Comparison of ENCODE assay signal across 9 cellular contexts in the genomic region with DNA sequence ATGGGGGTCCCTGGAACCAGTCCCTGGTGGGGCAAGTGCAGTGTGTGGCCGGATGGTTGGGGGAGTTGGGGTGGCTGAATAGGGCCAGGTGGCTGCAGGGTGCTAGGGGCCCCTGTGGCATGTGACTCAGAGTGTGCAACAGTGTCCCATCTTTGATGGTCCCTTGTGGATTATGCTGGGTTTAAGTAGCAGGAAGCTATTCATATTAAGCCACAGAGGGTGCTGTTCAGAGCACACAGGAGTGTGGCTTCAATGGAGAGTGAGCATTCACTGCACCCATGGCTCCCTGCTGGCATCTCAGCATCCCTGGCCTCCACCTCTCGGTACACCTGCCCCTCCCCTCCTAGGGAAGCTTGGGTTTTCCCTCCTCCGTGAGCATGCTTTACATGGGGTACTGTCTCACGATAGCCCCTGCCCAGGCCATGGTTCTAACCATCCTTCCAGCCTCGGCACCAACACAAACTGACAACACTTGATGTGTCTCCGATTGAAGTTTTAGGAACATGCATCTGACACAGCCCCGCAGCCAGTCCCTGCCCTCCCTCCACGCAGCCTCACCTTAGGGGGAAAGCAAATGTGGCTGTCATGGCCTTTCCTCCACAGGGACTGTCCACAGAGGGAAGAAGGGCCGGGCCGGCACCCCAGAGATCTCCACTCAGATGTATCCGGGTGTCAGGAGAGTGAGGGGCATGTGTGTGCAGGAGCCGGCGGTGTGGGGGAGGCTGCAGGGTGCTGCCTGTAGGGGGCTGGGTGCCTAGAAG. TPM values are rescaled to one million over a fixed set of nuclear protein-coding genes. Genes with fewer than 3 reads are reported as not detected.
DNase-seq lines count a peak whose midpoint lies in the region; ATAC-seq and FAIRE-seq lines count a peak whose summit lies in the region.
"Had no signal": no experiment of that assay in that cellular context is flagged by ENCODE, and none has a peak within 500 bp of the region (broad histone marks: within the 10 kb centered on the region; RNA-seq: fewer than 3 reads in every experiment).

No MANE protein-coding gene starts in this region.

- peak overlapping the region; percentile 95 for H3K27ac Mint-ChIP-seq in activated CD8-positive, alpha-beta T cell treated with anti-CD3 and anti-CD28 coated beads, Interleukin-2, amount 10 ng/mL, durations not matched to agents 7 days and 5 days
- peak overlapping the region in 3 of 6 donors; percentile 64 to 85 (median 82) for H3K27ac Mint-ChIP-seq in naive B cell

- no peak for FAIRE-seq in HTR-8/SVneo (lab: Jason Lieb, UNC)

- H3K4me3 ChIP-seq in HUES48 (ENCODE audit: low read depth, low read length), result no peak overlapping the region

- ATAC-seq in GM21526 (IDR thresholded peaks at IDR 0.05; ENCODE audit: low FRiP score, unreplicated experiment) (peak; percentile 51), naive B cell (ENCODE audit: low read depth in 2 of 2) (peak; percentile 38 to 68)
- peak; percentile 50 for ATAC-seq in activated CD8-positive, alpha-beta T cell treated with anti-CD3 and anti-CD28 coated beads, Interleukin-2, amount 10 ng/mL, durations not matched to agents 7 days and 5 days

- POLR2A ChIA-PET in activated CD8-positive, alpha-beta T cell treated with anti-CD3 and anti-CD28 coated beads, Interleukin-2, amount 10 ng/mL, durations not matched to agents 7 days and 5 days (lab: Charles Lee), result interaction anchor here (0.7 to 11.3 kb wide), 4 partner anchors 14 to 74 kb away, joined by 3 to 162 read pairs (median 6); a partner anchor contains a TSS

- peak overlapping the region; percentile 76 for H3K27ac ChIP-seq in HUES48 (ENCODE audit: low read depth, low read length)
- H3K27ac ChIP-seq: 22Rv1 had no signal

- H3K4me1 Mint-ChIP-seq in activated CD8-positive, alpha-beta T cell treated with anti-CD3 and anti-CD28 coated beads, Interleukin-2, amount 10 ng/mL, durations not matched to agents 7 days and 5 days (ENCODE audit: low read depth), result peaks cover 65% of the 10 kb centered on the region
- H3K4me1 Mint-ChIP-seq in naive B cell, result peaks cover 24 to 36% (median 32%) of the 10 kb centered on the region in 3 donors

- H3K27me3 Mint-ChIP-seq in activated CD8-positive, alpha-beta T cell treated with anti-CD3 and anti-CD28 coated beads, Interleukin-2, amount 10 ng/mL, durations not matched to agents 7 days and 5 days (ENCODE audit: low read depth), result no peaks in the 10 kb centered on the region
- H3K27me3 Mint-ChIP-seq in naive B cell, result no peaks in the 10 kb centered on the region

- no peaks in the 10 kb centered on the region for H3K27me3 ChIP-seq in HUES48 (ENCODE audit: control insufficient read depth, insufficient read depth, low read length)

- H3K4me3 Mint-ChIP-seq in activated CD8-positive, alpha-beta T cell treated with anti-CD3 and anti-CD28 coated beads, Interleukin-2, amount 10 ng/mL, durations not matched to agents 7 days and 5 days, result peak overlapping the region; percentile 71
- H3K4me3 Mint-ChIP-seq in naive B cell, result peak overlapping the region in 3 of 8 donors; percentile 1 to 31 (median 29)

- peaks cover 19% of the 10 kb centered on the region for H3K36me3 ChIP-seq in HUES48 (ENCODE audit: control insufficient read depth, insufficient read depth, low read length)

- no peak overlapping the region for H3K9ac ChIP-seq in HUES48 (ENCODE audit: low read depth, low read length)

- DNase-seq in DMS 273 (lab: John Stamatoyannopoulos, UW; ENCODE audit: unreplicated experiment) (peak; percentile 30), DMS 273 treated with DMSO at 0.1 percent for 48 hours (lab: John Stamatoyannopoulos, UW) (no peak), naive B cell (no peak), ureter (ENCODE audit: low spot score) (no peak), HTR-8/SVneo (ENCODE audit: insufficient read length, low spot score) (no peak)
- DNase-seq in activated CD8-positive, alpha-beta T cell treated with anti-CD3 and anti-CD28 coated beads, Interleukin-2, amount 10 ng/mL, durations not matched to agents 7 days and 5 days, result peak; percentile 51

- CTCF ChIA-PET in activated CD8-positive, alpha-beta T cell treated with anti-CD3 and anti-CD28 coated beads, Interleukin-2, amount 10 ng/mL, durations not matched to agents 7 days and 5 days (lab: Charles Lee), result interaction anchor here (0.6 to 8.6 kb wide), 13 partner anchors 17 to 58 kb away, joined by 3 to 73 read pairs (median 4); a partner anchor contains a TSS

- peaks cover 19% of the 10 kb centered on the region for H3K4me1 ChIP-seq in HUES48 (ENCODE audit: control insufficient read depth, insufficient read depth, low read length)

- no peaks in the 10 kb centered on the region for H3K9me3 Mint-ChIP-seq in activated CD8-positive, alpha-beta T cell treated with anti-CD3 and anti-CD28 coated beads, Interleukin-2, amount 10 ng/mL, durations not matched to agents 7 days and 5 days (ENCODE audit: insufficient read depth)
- peaks cover 0 to 6% (median 2%) of the 10 kb centered on the region in 7 donors for H3K9me3 Mint-ChIP-seq in naive B cell

- H3K36me3 Mint-ChIP-seq in activated CD8-positive, alpha-beta T cell treated with anti-CD3 and anti-CD28 coated beads, Interleukin-2, amount 10 ng/mL, durations not matched to agents 7 days and 5 days (ENCODE audit: low read depth), result peaks cover 33% of the 10 kb centered on the region
- H3K36me3 Mint-ChIP-seq in naive B cell, result peaks cover 7% of the 10 kb centered on the region in 2 donors

- no peaks in the 10 kb centered on the region for H3K9me3 ChIP-seq in HUES48 (ENCODE audit: control insufficient read depth, insufficient read depth, low read length)

RNA-seq across cellular contexts. Expression of a gene that starts 30.4 kb away (rescaled TPM):
- total RNA-seq in activated CD8-positive, alpha-beta T cell treated with anti-CD3 and anti-CD28 coated beads, Interleukin-2, amount 10 ng/mL, durations not matched to agents 7 days and 5 days, result 10 to 100 TPM; 74.7 to 77.7 TPM
- polyA plus RNA-seq in naive B cell (ENCODE audit: low read depth in 6 of 6), result 10 to 100 TPM in 4 of 6 donors, 1 to 10 TPM in 2; 9.5 to 16.1 (median 12.7) TPM
- 108 TPM for total RNA-seq in ureter

Comparison
In these comparisons a context has a peak if more than half of its experiments do, and no peak if none do; other contexts are left out.
1. DNase-seq: peak in DMS 273 (single experiment) and activated CD8-positive, alpha-beta T cell treated with anti-CD3 and anti-CD28 coated beads, Interleukin-2, amount 10 ng/mL, durations not matched to agents 7 days and 5 days (single experiment); none in DMS 273 treated with DMSO at 0.1 percent for 48 hours (single experiment), naive B cell (single experiment), ureter (single experiment) and HTR-8/SVneo (single experiment).
2. Peak in every context shown above with its lines, with median percentiles within 50 percentile points of each other: ATAC-seq.